Comparison of ENCODE assay signal across 10 cellular contexts in the genomic region with DNA sequence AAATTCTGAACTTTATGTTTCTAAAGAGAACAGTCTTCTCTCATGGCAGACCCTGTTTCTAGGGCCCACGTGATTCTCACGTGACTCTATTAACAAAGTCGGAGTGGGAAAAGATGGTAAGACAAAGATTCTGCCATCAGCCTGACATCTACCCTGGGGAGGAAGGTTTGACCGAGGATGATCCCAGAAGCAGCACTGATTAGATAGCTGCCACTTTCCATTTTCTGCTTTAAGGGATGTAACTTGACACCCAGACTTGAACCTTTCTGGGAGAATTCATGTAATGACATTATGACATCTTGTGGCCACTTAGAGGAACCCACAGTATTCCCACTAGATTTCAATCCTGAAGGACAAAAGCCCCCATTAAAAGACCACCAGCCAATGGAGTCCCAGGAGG.
A peak's percentile ranks its signal among the peaks of the same experiment; 100 is the strongest.
DNase-seq lines count a peak whose midpoint lies in the region; ATAC-seq and TF ChIP-seq lines count a peak whose summit lies in the region.
"Had no signal": no experiment of that assay in that cellular context is flagged by ENCODE, and none has a peak within 500 bp of the region (broad histone marks: within the 10 kb centered on the region; RNA-seq: fewer than 3 reads in every experiment).

No MANE protein-coding gene starts in this region.

- no peaks in the 10 kb centered on the region for H3K9me2 ChIP-seq in HCT116 (ENCODE audit: insufficient read depth)

- H2AFZ ChIP-seq in HCT116 (ENCODE audit: low read depth, low read length, poor library complexity, severe bottlenecking): no peak overlapping the region

- no peaks in the 10 kb centered on the region for H4K20me1 ChIP-seq in HCT116 (ENCODE audit: insufficient read depth)

- no peaks in the 10 kb centered on the region for H3K36me3 ChIP-seq in HCT116 (ENCODE audit: control insufficient read depth in 1 of 2, insufficient read depth in 2 of 2, low read length in 2 of 2)
- no peaks in the 10 kb centered on the region for H3K36me3 ChIP-seq in ascending aorta
- H3K36me3 ChIP-seq in right lobe of liver: no peaks in the 10 kb centered on the region
- no peaks in the 10 kb centered on the region for H3K36me3 ChIP-seq in CD4-positive, alpha-beta memory T cell (ENCODE audit: insufficient read depth, low read length)

- H3K9me3 Mint-ChIP-seq in activated CD4-positive, alpha-beta T cell treated with anti-CD3 and anti-CD28 coated beads for 36 hours (ENCODE audit: low read depth): no peaks in the 10 kb centered on the region
- H3K9me3 Mint-ChIP-seq in CD4-positive, alpha-beta memory T cell: no peaks in the 10 kb centered on the region
- H3K9me3 Mint-ChIP-seq: dendritic cell treated with granulocyte-macrophage colony-stimulating factor and Interleukin-4, amounts not matched to agents 40 ng/mL and 50 ng/mL, for 4 days had no signal

- H3K27me3 Mint-ChIP-seq in activated CD4-positive, alpha-beta T cell treated with anti-CD3 and anti-CD28 coated beads for 36 hours: no peaks in the 10 kb centered on the region
- H3K27me3 Mint-ChIP-seq in CD4-positive, alpha-beta memory T cell: peaks cover 0 to 1% of the 10 kb centered on the region in 2 donors

- RAD21 ChIA-PET in HCT116 (lab: Charles Lee; ENCODE audit: low non-redundant PET in 1 of 2, low total read pairs in 2 of 2, uncharacterized antibody in 2 of 2, unreplicated experiment in 2 of 2): interaction anchor here (1.5 kb wide), 2 partner anchors 334 to 335 kb away, joined by 5 to 6 read pairs; no protein-coding TSS in a partner anchor

- TF ChIP-seq RAD21 in HCT116 (IDR thresholded peaks at IDR 0.05; ENCODE audit: low read depth): peak; percentile 73

- peaks cover 5 to 7% of the 10 kb centered on the region in 2 experiments; a peak in 3 of 4 replicates for H3K4me1 ChIP-seq in HCT116 (ENCODE audit: control insufficient read depth in 1 of 2, insufficient read depth in 2 of 2, low read length in 2 of 2)
- peaks cover 0 to 21% of the 10 kb centered on the region in 2 donors for H3K4me1 ChIP-seq in ascending aorta
- H3K4me1 ChIP-seq in right lobe of liver: peaks cover 0 to 19% (median 10%) of the 10 kb centered on the region in 4 donors
- peaks cover 10% of the 10 kb centered on the region for H3K4me1 ChIP-seq in CD4-positive, alpha-beta memory T cell (ENCODE audit: insufficient read depth, low read length)

- CTCF ChIA-PET in HCT116 (lab: Charles Lee): interaction anchor here (0.7 to 2.5 kb wide), 5 partner anchors 278 to 391 kb away, joined by 3 to 12 read pairs (median 8); no protein-coding TSS in a partner anchor
- CTCF ChIA-PET in activated CD4-positive, alpha-beta T cell treated with anti-CD3 and anti-CD28 coated beads for 36 hours (lab: Charles Lee): interaction anchor here (1.2 kb wide), 1 partner anchor 14 kb away, joined by 5 read pairs; no protein-coding TSS in a partner anchor
- CTCF ChIA-PET in CD4-positive, alpha-beta memory T cell (lab: Charles Lee; ENCODE audit: partially characterized antibody): no interaction called here

- no peak overlapping the region for H3K27ac Mint-ChIP-seq in activated CD4-positive, alpha-beta T cell treated with anti-CD3 and anti-CD28 coated beads for 36 hours
- H3K27ac Mint-ChIP-seq in CD4-positive, alpha-beta memory T cell: no peak overlapping the region
- H3K27ac Mint-ChIP-seq: dendritic cell treated with granulocyte-macrophage colony-stimulating factor and Interleukin-4, amounts not matched to agents 40 ng/mL and 50 ng/mL, for 4 days had no signal

- H3K9ac ChIP-seq in HCT116 (ENCODE audit: low read length): no peak overlapping the region

- no TSS peak for BruUV-seq in HCT116 (replicated peaks; lab: Mats Ljungman, UMichigan)

- H3K27me3 ChIP-seq in HCT116 (ENCODE audit: insufficient read depth, low read length): no peaks in the 10 kb centered on the region
- H3K27me3 ChIP-seq in ascending aorta: no peaks in the 10 kb centered on the region
- H3K27me3 ChIP-seq in right lobe of liver: no peaks in the 10 kb centered on the region
- H3K27me3 ChIP-seq in CD4-positive, alpha-beta memory T cell (ENCODE audit: insufficient read depth, low read length): no peaks in the 10 kb centered on the region

- no peaks in the 10 kb centered on the region for H3K9me3 ChIP-seq in HCT116 (ENCODE audit: control insufficient read depth in 1 of 2, insufficient read depth in 1 of 2, low read depth in 1 of 2, low read length in 2 of 2)
- no peaks in the 10 kb centered on the region for H3K9me3 ChIP-seq in ascending aorta
- H3K9me3 ChIP-seq in right lobe of liver: no peaks in the 10 kb centered on the region
- H3K9me3 ChIP-seq in CD4-positive, alpha-beta memory T cell (ENCODE audit: control insufficient read depth in 1 of 2, low read length in 2 of 2): no peaks in the 10 kb centered on the region

- H3K4me2 ChIP-seq in HCT116 (ENCODE audit: low read length): no peak overlapping the region

- H3K4me3 ChIP-seq in HCT116 (replicated peaks in 1 of 2; ENCODE audit: low read depth in 1 of 2, low read length in 2 of 2) (no peak overlapping the region), ascending aorta (no peak overlapping the region), right lobe of liver (no peak overlapping the region)
- H3K4me3 ChIP-seq in CD4-positive, alpha-beta memory T cell (ENCODE audit: low read length in 2 of 2): no peak overlapping the region

- peaks cover 51% of the 10 kb centered on the region for H3K4me1 Mint-ChIP-seq in activated CD4-positive, alpha-beta T cell treated with anti-CD3 and anti-CD28 coated beads for 36 hours
- H3K4me1 Mint-ChIP-seq in CD4-positive, alpha-beta memory T cell: peaks cover 0 to 10% (median 5%) of the 10 kb centered on the region in 4 donors

- intact Hi-C loops in HCT116 (cut with micrococcal nuclease): loop anchor here (1.0 to 5.0 kb wide), 4 partner anchors 310 to 557 kb away; no protein-coding TSS in a partner anchor
- intact Hi-C loops in ascending aorta (cut with DNase I): loop anchor here (10.0 kb wide), 1 partner anchor 400 kb away; no protein-coding TSS in a partner anchor
- intact Hi-C loops in right lobe of liver (cut with DNase I): no loop called here
- intact Hi-C loops in activated CD4-positive, alpha-beta T cell treated with anti-CD3 and anti-CD28 coated beads for 36 hours (cut with DNase I, micrococcal nuclease): loop anchor here in 1 of 2 experiments (10.0 kb wide), 3 partner anchors 310 to 550 kb away; no protein-coding TSS in a partner anchor
- intact Hi-C loops in CD4-positive, alpha-beta memory T cell (cut with micrococcal nuclease): no loop called here

- TF ChIP-seq POLR2A in HCT116 (IDR thresholded peaks at IDR 0.05; ENCODE audit: borderline replicate concordance, extremely low read depth, insufficient read depth, insufficient read length): no peak
- no peak for TF ChIP-seq POLR2A in right lobe of liver (IDR thresholded peaks at IDR 0.05)

- DNase-seq in HCT116 (ENCODE audit: low read depth, low spot score) (peak; percentile 21), ascending aorta (ENCODE audit: low spot score in 2 of 2) (no peak), right lobe of liver (no peak), NCI-H2196 (lab: John Stamatoyannopoulos, UW; ENCODE audit: unreplicated experiment) (no peak)
- DNase-seq in activated CD4-positive, alpha-beta T cell treated with anti-CD3 and anti-CD28 coated beads for 36 hours: no peak
- DNase-seq in CD4-positive, alpha-beta memory T cell: no peak
- DNase-seq: activated CD4-positive, alpha-beta T cell treated with anti-CD3 and anti-CD28 coated beads for 1 hour had no signal

- WGBS in right lobe of liver (ENCODE audit: insufficient coverage, low coverage, low lambda C conversion rate, missing lambda C conversion rate): 79% methylated on average over 3 of the region's 4 CpGs

- no peaks in the 10 kb centered on the region for H3K79me2 ChIP-seq in HCT116 (ENCODE audit: insufficient read depth, low read length)

- TF ChIP-seq CTCF in C4-2B (conservative IDR thresholded peaks at IDR 0.05): peak; percentile 46
- peak; percentile 24 to 45 (median 44); a peak in 3 of 6 replicates for TF ChIP-seq CTCF in HCT116 (IDR thresholded peaks at IDR 0.05 in 2 of 3, conservative IDR thresholded peaks at IDR 0.05 in 1 of 3; ENCODE audit: borderline replicate concordance in 1 of 3, insufficient read depth in 1 of 3, low read depth in 2 of 3, low read length in 2 of 3)
- TF ChIP-seq CTCF in ascending aorta (IDR thresholded peaks at IDR 0.05): peak in 2 of 3 experiments; percentile 6 to 29
- peak; percentile 34 to 46 (median 40) for TF ChIP-seq CTCF in right lobe of liver (IDR thresholded peaks at IDR 0.05)

- H3K36me3 Mint-ChIP-seq in activated CD4-positive, alpha-beta T cell treated with anti-CD3 and anti-CD28 coated beads for 36 hours (ENCODE audit: low read depth): no peaks in the 10 kb centered on the region
- H3K36me3 Mint-ChIP-seq in CD4-positive, alpha-beta memory T cell: no peaks in the 10 kb centered on the region

- no peak overlapping the region for H3K4me3 Mint-ChIP-seq in activated CD4-positive, alpha-beta T cell treated with anti-CD3 and anti-CD28 coated beads for 36 hours
- H3K4me3 Mint-ChIP-seq in CD4-positive, alpha-beta memory T cell: no peak overlapping the region
- H3K4me3 Mint-ChIP-seq: dendritic cell treated with granulocyte-macrophage colony-stimulating factor and Interleukin-4, amounts not matched to agents 40 ng/mL and 50 ng/mL, for 4 days had no signal

- H3K27ac ChIP-seq in C4-2B: no peak overlapping the region
- H3K27ac ChIP-seq in HCT116 (ENCODE audit: low read depth, low read length): no peak overlapping the region
- no peak overlapping the region for H3K27ac ChIP-seq in ascending aorta
- H3K27ac ChIP-seq in right lobe of liver: no peak overlapping the region
- no peak overlapping the region for H3K27ac ChIP-seq in CD4-positive, alpha-beta memory T cell (ENCODE audit: low read depth, low read length)

- POLR2A ChIA-PET in HCT116 (lab: Charles Lee): no interaction called here
- POLR2A ChIA-PET in activated CD4-positive, alpha-beta T cell treated with anti-CD3 and anti-CD28 coated beads for 36 hours (lab: Charles Lee): no interaction called here
- POLR2A ChIA-PET in CD4-positive, alpha-beta memory T cell (lab: Charles Lee; ENCODE audit: partially characterized antibody): no interaction called here

- ATAC-seq in HCT116 (peak; percentile 42; the same call in 1 of the 2 replicates), right lobe of liver (peak in 2 of 4 donors; percentile 17 to 33), HG02623 (IDR thresholded peaks at IDR 0.05; ENCODE audit: unreplicated experiment) (no peak)
- ATAC-seq in activated CD4-positive, alpha-beta T cell treated with anti-CD3 and anti-CD28 coated beads for 36 hours: no peak

TF ChIP-seq in HCT116, 20 proteins besides CTCF, POLR2A, EP300 and RAD21 (continues in another document):
- TF ChIP-seq ZFX (IDR thresholded peaks at IDR 0.05) (no peak), ELF1 (IDR thresholded peaks at IDR 0.05; ENCODE audit: borderline replicate concordance, low read depth) (no peak), SP1 (IDR thresholded peaks at IDR 0.05; ENCODE audit: low read depth) (no peak), CEBPB (IDR thresholded peaks at IDR 0.05; ENCODE audit: low read depth) (no peak), CBX3 (IDR thresholded peaks at IDR 0.05; ENCODE audit: low read depth) (no peak), ZNF274 (IDR thresholded peaks at IDR 0.05; ENCODE audit: low read depth, low read length) (no peak), EGR1 (IDR thresholded peaks at IDR 0.05; ENCODE audit: low read depth) (no peak)

Comparison
In these comparisons a context has a peak if more than half of its experiments do, and no peak if none do; other contexts are left out.
1. intact Hi-C loops: an anchor here in HCT116 (1.0 to 5.0 kb wide) and ascending aorta (10.0 kb wide); none called in right lobe of liver and CD4-positive, alpha-beta memory T cell.